Comparison of ENCODE assay signal across 8 cellular contexts in the genomic region with DNA sequence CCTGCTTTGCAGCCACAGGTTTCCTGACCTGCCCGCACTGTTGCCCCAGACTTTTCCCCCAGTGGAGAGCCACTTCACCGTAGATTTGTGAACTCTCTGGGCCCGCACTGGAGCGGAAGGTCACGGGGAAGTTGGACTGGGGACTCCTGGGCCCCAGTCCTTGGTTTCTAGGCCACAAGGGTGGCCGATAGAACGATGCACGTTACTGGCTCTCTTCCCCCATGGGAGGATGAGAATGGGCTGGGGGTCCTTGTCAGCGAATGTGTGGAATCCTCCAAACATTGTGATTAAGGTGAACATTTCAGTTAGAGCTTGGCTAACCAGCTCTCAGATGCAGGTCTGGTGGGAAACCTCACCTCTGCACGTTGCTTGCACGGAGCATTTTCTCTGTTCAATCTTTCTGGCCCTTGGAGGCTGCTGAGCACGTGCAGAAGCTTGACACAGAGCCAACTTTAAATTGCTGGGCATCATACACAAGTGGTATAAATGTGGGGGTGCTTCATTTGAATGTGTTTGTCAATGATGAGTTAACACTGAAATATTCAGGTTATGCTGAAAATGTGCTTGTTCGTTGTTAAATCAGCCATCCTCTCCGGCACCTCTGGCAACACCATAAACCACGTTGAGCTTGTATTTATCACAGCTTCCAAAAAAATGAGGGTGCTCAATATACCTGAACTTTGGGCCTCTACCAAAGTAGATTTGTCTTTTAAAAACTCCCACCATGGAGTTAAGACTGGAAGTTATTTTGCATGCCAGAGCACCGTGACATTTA. TPM values are rescaled to one million over a fixed set of nuclear protein-coding genes. Genes with fewer than 3 reads are reported as not detected.
DNase-seq lines count a peak whose midpoint lies in the region; ATAC-seq and TF ChIP-seq lines count a peak whose summit lies in the region.

No MANE protein-coding gene starts in this region.

- H3K27me3 Mint-ChIP-seq in activated T-helper 2 cell treated with anti-CD3 and anti-CD28 coated beads, Interferon-gamma antibody, Interleukin-2, Interleukin-4, amounts not matched to agents 10 μg/mL and 5 μg/mL and 100 μg/mL, durations not matched to agents 14 hours and 24 hours and 36 hours (ENCODE audit: low read depth), result no peaks in the 10 kb centered on the region

- peak overlapping the region; percentile 92 for H3K4me2 ChIP-seq in parathyroid adenoma (ENCODE audit: low read length)

- ATAC-seq in HG02852 (IDR thresholded peaks at IDR 0.05; ENCODE audit: unreplicated experiment), result peak; percentile 9

- H3K27ac Mint-ChIP-seq in activated T-helper 2 cell treated with anti-CD3 and anti-CD28 coated beads, Interferon-gamma antibody, Interleukin-2, Interleukin-4, amounts not matched to agents 10 μg/mL and 5 μg/mL and 100 μg/mL, durations not matched to agents 14 hours and 24 hours and 36 hours, result peak overlapping the region; percentile 82

- H3K9me3 ChIP-seq in parathyroid adenoma (ENCODE audit: control insufficient read depth, low read length), result no peaks in the 10 kb centered on the region

- H2AFZ ChIP-seq in parathyroid adenoma, result peak overlapping the region; percentile 83

- peaks cover 29% of the 10 kb centered on the region for H3K36me3 Mint-ChIP-seq in activated T-helper 2 cell treated with anti-CD3 and anti-CD28 coated beads, Interferon-gamma antibody, Interleukin-2, Interleukin-4, amounts not matched to agents 10 μg/mL and 5 μg/mL and 100 μg/mL, durations not matched to agents 14 hours and 24 hours and 36 hours (ENCODE audit: low read depth)

- TF ChIP-seq CTCF in parathyroid adenoma (IDR thresholded peaks at IDR 0.05), result no peak

- peak overlapping the region; percentile 67 for H3K4me3 ChIP-seq in parathyroid adenoma (ENCODE audit: low read depth, low read length)

- H3K9ac ChIP-seq in parathyroid adenoma, result peak overlapping the region; percentile 67

- H3K4me1 ChIP-seq in parathyroid adenoma, result peaks cover 5% of the 10 kb centered on the region

- no peaks in the 10 kb centered on the region for H3K27me3 ChIP-seq in parathyroid adenoma (ENCODE audit: control insufficient read depth, insufficient read depth, low read length)

- peak overlapping the region; percentile 85 for H3K27ac ChIP-seq in parathyroid adenoma

- H3K9me3 Mint-ChIP-seq in activated T-helper 2 cell treated with anti-CD3 and anti-CD28 coated beads, Interferon-gamma antibody, Interleukin-2, Interleukin-4, amounts not matched to agents 10 μg/mL and 5 μg/mL and 100 μg/mL, durations not matched to agents 14 hours and 24 hours and 36 hours, result no peaks in the 10 kb centered on the region

- DNase-seq in stimulated activated CD4-positive, alpha-beta T cell treated with anti-CD3 and anti-CD28 coated beads, Interleukin-15, amount 100 ng/mL, for 24 hours, result peak; percentile 29
- no peak for DNase-seq in stimulated activated CD4-positive, alpha-beta T cell treated with anti-CD3 and anti-CD28 coated beads, Interleukin-4, amount 100 ng/mL, for 1 hour
- DNase-seq in NCI-H2171 (lab: John Stamatoyannopoulos, UW), result peak; percentile 41
- DNase-seq in activated T-helper 2 cell treated with anti-CD3 and anti-CD28 coated beads, Interferon-gamma antibody, Interleukin-2, Interleukin-4, amounts not matched to agents 10 μg/mL and 5 μg/mL and 100 μg/mL, durations not matched to agents 14 hours and 24 hours and 36 hours (ENCODE audit: low spot score), result no peak
- DNase-seq in glomerular visceral epithelial cell (ENCODE audit: extremely low spot score), result peak; percentile 78
- DNase-seq in NCI-H1436 (lab: John Stamatoyannopoulos, UW), result no peak

- peak overlapping the region; percentile 86 for H3K4me3 Mint-ChIP-seq in activated T-helper 2 cell treated with anti-CD3 and anti-CD28 coated beads, Interferon-gamma antibody, Interleukin-2, Interleukin-4, amounts not matched to agents 10 μg/mL and 5 μg/mL and 100 μg/mL, durations not matched to agents 14 hours and 24 hours and 36 hours (ENCODE audit: low read depth)

- intact Hi-C loops in activated T-helper 2 cell treated with anti-CD3 and anti-CD28 coated beads, Interferon-gamma antibody, Interleukin-2, Interleukin-4, amounts not matched to agents 10 μg/mL and 5 μg/mL and 100 μg/mL, durations not matched to agents 14 hours and 24 hours and 36 hours (cut with micrococcal nuclease), result loop anchor here (2.0 to 10.0 kb wide), 2 partner anchors 204 to 410 kb away; no protein-coding TSS in a partner anchor

- peaks cover 45% of the 10 kb centered on the region for H3K4me1 Mint-ChIP-seq in activated T-helper 2 cell treated with anti-CD3 and anti-CD28 coated beads, Interferon-gamma antibody, Interleukin-2, Interleukin-4, amounts not matched to agents 10 μg/mL and 5 μg/mL and 100 μg/mL, durations not matched to agents 14 hours and 24 hours and 36 hours (ENCODE audit: low read depth)

- H3K36me3 ChIP-seq in parathyroid adenoma (ENCODE audit: control insufficient read depth, insufficient read depth, low read length), result no peaks in the 10 kb centered on the region

- H3K79me2 ChIP-seq in parathyroid adenoma, result peaks cover 3% of the 10 kb centered on the region

RNA-seq across cellular contexts. Expression of gene DIS3L, which starts 1.0 kb away (rescaled TPM):
- total RNA-seq in activated T-helper 2 cell treated with anti-CD3 and anti-CD28 coated beads, Interferon-gamma antibody, Interleukin-2, Interleukin-4, amounts not matched to agents 10 μg/mL and 5 μg/mL and 100 μg/mL, durations not matched to agents 14 hours and 24 hours and 36 hours, result 49.8 and 56.3 TPM in 2 replicates

RNA-seq across cellular contexts. Expression of gene MEGF11, which starts 40.8 kb away (rescaled TPM):
- total RNA-seq in activated T-helper 2 cell treated with anti-CD3 and anti-CD28 coated beads, Interferon-gamma antibody, Interleukin-2, Interleukin-4, amounts not matched to agents 10 μg/mL and 5 μg/mL and 100 μg/mL, durations not matched to agents 14 hours and 24 hours and 36 hours, result not detected in 2 replicates

Comparison
In these comparisons a context has a peak if more than half of its experiments do, and no peak if none do; other contexts are left out.
1. DNase-seq: peak in stimulated activated CD4-positive, alpha-beta T cell treated with anti-CD3 and anti-CD28 coated beads, Interleukin-15, amount 100 ng/mL, for 24 hours (single experiment), NCI-H2171 (single experiment) and glomerular visceral epithelial cell (single experiment); none in stimulated activated CD4-positive, alpha-beta T cell treated with anti-CD3 and anti-CD28 coated beads, Interleukin-4, amount 100 ng/mL, for 1 hour (single experiment), activated T-helper 2 cell treated with anti-CD3 and anti-CD28 coated beads, Interferon-gamma antibody, Interleukin-2, Interleukin-4, amounts not matched to agents 10 μg/mL and 5 μg/mL and 100 μg/mL, durations not matched to agents 14 hours and 24 hours and 36 hours (single experiment) and NCI-H1436 (single experiment).